ENCODE assay signal across 30 cellular contexts in genomic region chr1:214634267-214634666, GRCh38.
"Had no signal": no experiment of that assay in that cellular context is flagged by ENCODE, and none has a peak within 500 bp of the region (broad histone marks: within the 10 kb centered on the region; RNA-seq: fewer than 3 reads in every experiment).

No MANE protein-coding gene starts in this region.

- H3K36me3 ChIP-seq: adrenal gland, ascending aorta, lower lobe of right lung, sigmoid colon, thyroid gland, upper lobe of right lung had no signal

- H3K4me1 Mint-ChIP-seq: neural crest cell had no signal

- H3K27me3 Mint-ChIP-seq: activated CD4-positive, alpha-beta T cell treated with anti-CD3 and anti-CD28 coated beads, Interleukin-2, amount 10 ng/mL, durations not matched to agents 7 days and 5 days; naive B cell had no signal

- H3K27me3 ChIP-seq: adrenal gland, ascending aorta, brain microvascular endothelial cell, sigmoid colon, thyroid gland, upper lobe of right lung had no signal

- H3K27ac ChIP-seq: adrenal gland, ascending aorta, brain microvascular endothelial cell, lower lobe of right lung, sigmoid colon, thyroid gland, upper lobe of right lung had no signal

- H3K27ac Mint-ChIP-seq: activated CD4-positive, alpha-beta T cell treated with anti-CD3 and anti-CD28 coated beads, Interleukin-2, amount 10 ng/mL, durations not matched to agents 7 days and 5 days; activated naive CD4-positive, alpha-beta T cell treated with anti-CD3 and anti-CD28 coated beads for 36 hours had no signal

- H3K4me1 ChIP-seq: adrenal gland, ascending aorta, lower lobe of right lung, sigmoid colon, thyroid gland, upper lobe of right lung had no signal

- H3K9me3 Mint-ChIP-seq: activated CD4-positive, alpha-beta T cell treated with anti-CD3 and anti-CD28 coated beads, Interleukin-2, amount 10 ng/mL, durations not matched to agents 7 days and 5 days; activated naive CD4-positive, alpha-beta T cell treated with anti-CD3 and anti-CD28 coated beads for 36 hours; activated T-cell treated with anti-CD3 and anti-CD28 coated beads, Interleukin-2, amount 50 U/mL, for 4 hours; naive B cell; neural crest cell had no signal

- H3K9me3 ChIP-seq: adrenal gland, ascending aorta, lower lobe of right lung, sigmoid colon, thyroid gland, upper lobe of right lung had no signal

- H3K4me3 Mint-ChIP-seq: activated CD4-positive, alpha-beta T cell treated with anti-CD3 and anti-CD28 coated beads, Interleukin-2, amount 10 ng/mL, durations not matched to agents 7 days and 5 days; activated naive CD4-positive, alpha-beta T cell treated with anti-CD3 and anti-CD28 coated beads for 36 hours; activated T-cell treated with anti-CD3 and anti-CD28 coated beads, Interleukin-2, amount 50 U/mL, for 4 hours; naive B cell; neural crest cell had no signal

- H3K4me3 ChIP-seq: adrenal gland, ascending aorta, lower lobe of right lung, sigmoid colon, smooth muscle cell, thyroid gland, upper lobe of right lung had no signal

- ATAC-seq: activated T-cell treated with anti-CD3 and anti-CD28 coated beads, Interleukin-2, amount 50 U/mL, for 4 hours; left colon; lower lobe of right lung; SK-N-SH treated with all-trans-retinoic acid at 6 μM for 48 hours; upper lobe of right lung had no signal

- DNase-seq: activated CD4-positive, alpha-beta T cell treated with anti-CD3 and anti-CD28 coated beads, Interleukin-2, amount 10 ng/mL, durations not matched to agents 7 days and 5 days; activated CD8-positive, alpha-beta memory T cell treated with anti-CD3 and anti-CD28 coated beads for 24 hours; activated CD8-positive, alpha-beta memory T cell treated with anti-CD3 and anti-CD28 coated beads, Interleukin-2, amount 50 U/mL, for 4 hours; activated effector memory CD4-positive, alpha-beta T cell treated with Interleukin-2 at 50 U/mL for 16 hours; activated naive CD4-positive, alpha-beta T cell treated with anti-CD3 and anti-CD28 coated beads for 36 hours; activated T-cell treated with anti-CD3 and anti-CD28 coated beads, Interleukin-2, amount 50 U/mL, for 4 hours; adrenal gland; brain microvascular endothelial cell; caudate nucleus; dermis blood vessel endothelial cell; effector CD8-positive, alpha-beta T cell; erythroblast; foreskin fibroblast; left colon; lower lobe of right lung; naive B cell; occipital lobe; posterior cingulate gyrus; retina; sigmoid colon; stimulated activated CD4-positive, alpha-beta T cell treated with anti-CD3 and anti-CD28 coated beads, Interleukin-15, amount 100 ng/mL, for 24 hours; stimulated activated naive CD4-positive, alpha-beta T cell treated with Interleukin-2 at 50 U/mL for 16 hours; substantia nigra; T-helper 9 cell; upper lobe of right lung had no signal

- H3K36me3 Mint-ChIP-seq: naive B cell had no signal
